8 cellular contexts compared by ENCODE assay signal in genomic region chr4:26861434-26862186, GRCh38. TPM values are rescaled to one million over a fixed set of nuclear protein-coding genes. Genes with fewer than 3 reads are reported as not detected.
DNase-seq lines count a peak whose midpoint lies in the region; TF ChIP-seq lines count a peak whose summit lies in the region.

No MANE protein-coding gene starts in this region.

- DNase-seq in COLO668 (lab: John Stamatoyannopoulos, UW; ENCODE audit: unreplicated experiment), result peak; percentile 75
- DNase-seq in GM20000 (ENCODE audit: low spot score), result peak; percentile 66
- peak; percentile 75 for DNase-seq in HT-29 (ENCODE audit: low spot score)
- DNase-seq in OCI-M1 (lab: John Stamatoyannopoulos, UW), result peak; percentile 85
- DNase-seq in activated T-helper 1 cell treated with anti-CD3 and anti-CD28 coated beads, Interleukin-12 subunit alpha, Interleukin-12 subunit beta, Interleukin-2, Interleukin-4 antibody, amounts not matched to agents 30 ng/mL and 10 ng/mL and 1 ng/mL, durations not matched to agents 14 hours and 24 hours and 36 hours (ENCODE audit: low spot score), result peak; percentile 76
- peak; percentile 59 for DNase-seq in fibroblast of mammary gland (ENCODE audit: low read depth)
- peak; percentile 76 for DNase-seq in stomach

- TF ChIP-seq CTCF in GM20000 (IDR thresholded peaks at IDR 0.05; ENCODE audit: extremely low read depth, missing control alignments) (no peak), fibroblast of mammary gland (conservative IDR thresholded peaks at IDR 0.05; ENCODE audit: control insufficient read depth, insufficient read depth, low read depth, low read length) (no peak), nephron (IDR thresholded peaks at IDR 0.05; ENCODE audit: unreplicated experiment in 3 of 3) (no peak), stomach (IDR thresholded peaks at IDR 0.05) (no peak)

- no peaks in the 10 kb centered on the region for H3K36me3 ChIP-seq in stomach

- H3K4me3 ChIP-seq in fibroblast of mammary gland (ENCODE audit: control insufficient read depth, low read depth, low read length) (peak overlapping the region; percentile 89), stomach (peak overlapping the region; percentile 78 to 93 (median 80))

- no peaks in the 10 kb centered on the region for H3K9me3 ChIP-seq in stomach

- no peak for TF ChIP-seq EP300 in stomach (IDR thresholded peaks at IDR 0.05)

- peaks cover 6% of the 10 kb centered on the region for H3K36me3 Mint-ChIP-seq in activated T-helper 1 cell treated with anti-CD3 and anti-CD28 coated beads, Interleukin-12 subunit alpha, Interleukin-12 subunit beta, Interleukin-2, Interleukin-4 antibody, amounts not matched to agents 30 ng/mL and 10 ng/mL and 1 ng/mL, durations not matched to agents 14 hours and 24 hours and 36 hours (ENCODE audit: low read depth)
- H3K36me3 Mint-ChIP-seq in nephron (ENCODE audit: low read depth), result no peaks in the 10 kb centered on the region

- 0 to 1% (median 0%) methylated on average over 33 to 36 of the region's 36 CpGs for WGBS in stomach, 5 donors

- peaks cover 70% of the 10 kb centered on the region for H3K4me1 Mint-ChIP-seq in activated T-helper 1 cell treated with anti-CD3 and anti-CD28 coated beads, Interleukin-12 subunit alpha, Interleukin-12 subunit beta, Interleukin-2, Interleukin-4 antibody, amounts not matched to agents 30 ng/mL and 10 ng/mL and 1 ng/mL, durations not matched to agents 14 hours and 24 hours and 36 hours (ENCODE audit: low read depth)
- peaks cover 63% of the 10 kb centered on the region for H3K4me1 Mint-ChIP-seq in nephron

- H3K4me3 Mint-ChIP-seq in activated T-helper 1 cell treated with anti-CD3 and anti-CD28 coated beads, Interleukin-12 subunit alpha, Interleukin-12 subunit beta, Interleukin-2, Interleukin-4 antibody, amounts not matched to agents 30 ng/mL and 10 ng/mL and 1 ng/mL, durations not matched to agents 14 hours and 24 hours and 36 hours, result peak overlapping the region; percentile 91
- peak overlapping the region; percentile 93 to 98 (median 95) for H3K4me3 Mint-ChIP-seq in nephron

- H3K27me3 ChIP-seq in stomach, result no peaks in the 10 kb centered on the region

- H3K27me3 Mint-ChIP-seq in activated T-helper 1 cell treated with anti-CD3 and anti-CD28 coated beads, Interleukin-12 subunit alpha, Interleukin-12 subunit beta, Interleukin-2, Interleukin-4 antibody, amounts not matched to agents 30 ng/mL and 10 ng/mL and 1 ng/mL, durations not matched to agents 14 hours and 24 hours and 36 hours (ENCODE audit: insufficient read depth), result no peaks in the 10 kb centered on the region
- H3K27me3 Mint-ChIP-seq in nephron (ENCODE audit: low read depth), result no peaks in the 10 kb centered on the region

- H3K27ac ChIP-seq in stomach, result peak overlapping the region; percentile 92 to 98 (median 97)

- peaks cover 22 to 70% (median 50%) of the 10 kb centered on the region in 4 donors for H3K4me1 ChIP-seq in stomach

- intact Hi-C loops in activated T-helper 1 cell treated with anti-CD3 and anti-CD28 coated beads, Interleukin-12 subunit alpha, Interleukin-12 subunit beta, Interleukin-2, Interleukin-4 antibody, amounts not matched to agents 30 ng/mL and 10 ng/mL and 1 ng/mL, durations not matched to agents 14 hours and 24 hours and 36 hours (cut with micrococcal nuclease), result loop anchor here (1.0 to 5.0 kb wide), 6 partner anchors 12 to 1699 kb away; partner anchors contain the start of genes ANAPC4 and SEPSECS
- intact Hi-C loops in stomach (cut with DNase I; ENCODE audit: low total_unique reads), result no loop called here

- peak overlapping the region; percentile 95 for H3K27ac Mint-ChIP-seq in activated T-helper 1 cell treated with anti-CD3 and anti-CD28 coated beads, Interleukin-12 subunit alpha, Interleukin-12 subunit beta, Interleukin-2, Interleukin-4 antibody, amounts not matched to agents 30 ng/mL and 10 ng/mL and 1 ng/mL, durations not matched to agents 14 hours and 24 hours and 36 hours
- H3K27ac Mint-ChIP-seq in nephron, result peak overlapping the region; percentile 89 to 97 (median 93)

- no peak for TF ChIP-seq POLR2A in stomach (IDR thresholded peaks at IDR 0.05)

- no peaks in the 10 kb centered on the region for H3K9me3 Mint-ChIP-seq in activated T-helper 1 cell treated with anti-CD3 and anti-CD28 coated beads, Interleukin-12 subunit alpha, Interleukin-12 subunit beta, Interleukin-2, Interleukin-4 antibody, amounts not matched to agents 30 ng/mL and 10 ng/mL and 1 ng/mL, durations not matched to agents 14 hours and 24 hours and 36 hours
- no peaks in the 10 kb centered on the region for H3K9me3 Mint-ChIP-seq in nephron

RNA-seq across cellular contexts. Expression of gene STIM2, which starts 1.0 kb away (rescaled TPM):
- total RNA-seq in HT-29 (2014; rRNA removed; shearing (Covaris generic)), result 24.3 and 27.9 TPM in 2 replicates
- 54.1 and 55.6 TPM in 2 replicates for total RNA-seq in activated T-helper 1 cell treated with anti-CD3 and anti-CD28 coated beads, Interleukin-12 subunit alpha, Interleukin-12 subunit beta, Interleukin-2, Interleukin-4 antibody, amounts not matched to agents 30 ng/mL and 10 ng/mL and 1 ng/mL, durations not matched to agents 14 hours and 24 hours and 36 hours
- 10 to 100 TPM; 19.8 to 32.7 (median 28.1) TPM for total RNA-seq in stomach
- 1 to 10 TPM; 4.4 to 8.9 (median 6.4) TPM for polyA plus RNA-seq in stomach

Comparison
In these comparisons a context has a peak if more than half of its experiments do, and no peak if none do; other contexts are left out.
1. Peak in every context shown above with its lines: DNase-seq, H3K4me3 ChIP-seq and H3K27ac ChIP-seq.